In the genomic region with DNA sequence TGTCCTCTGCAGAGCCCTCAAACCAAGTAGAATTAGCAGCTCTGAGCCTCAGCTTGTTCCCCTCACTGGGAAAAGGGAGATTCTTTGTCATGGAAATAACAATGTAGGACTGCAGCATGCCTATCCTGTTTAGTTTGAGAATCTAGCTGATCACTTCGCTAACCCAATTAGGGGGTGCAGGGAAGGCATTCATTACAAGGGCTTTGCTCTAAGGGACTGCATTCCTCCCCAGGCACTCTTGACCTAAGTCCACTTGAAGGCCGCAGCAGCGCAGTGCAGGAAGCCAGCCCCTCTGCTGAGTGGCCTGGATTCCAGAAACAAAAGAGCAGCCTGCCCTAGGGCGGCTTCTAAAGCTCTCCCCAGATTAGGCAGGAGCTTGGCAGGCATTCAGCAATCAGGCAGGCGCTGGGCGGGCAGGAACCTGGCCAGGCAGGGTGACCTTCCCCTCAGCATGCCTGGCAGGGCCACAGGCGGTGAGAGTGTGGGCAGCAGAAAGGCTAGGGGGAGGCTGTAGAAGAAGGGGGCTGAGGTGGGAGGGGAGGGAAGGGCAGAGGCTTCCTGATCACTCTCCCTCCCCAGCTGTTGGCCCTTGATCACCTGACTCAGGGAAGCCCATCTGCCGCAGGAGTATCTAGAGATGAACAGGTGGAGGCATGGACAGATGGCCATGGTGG, we compare ENCODE assay signal across 8 cellular contexts. TPM values are rescaled to one million over a fixed set of nuclear protein-coding genes. Genes with fewer than 3 reads are reported as not detected.
A peak's percentile ranks its signal among the peaks of the same experiment; 100 is the strongest.
DNase-seq lines count a peak whose midpoint lies in the region; ATAC-seq, FAIRE-seq and TF ChIP-seq lines count a peak whose summit lies in the region.

No MANE protein-coding gene starts in this region.

- TF ChIP-seq CTCF in RWPE1 (conservative IDR thresholded peaks at IDR 0.05; ENCODE audit: low read depth) (no peak), osteocyte (IDR thresholded peaks at IDR 0.05) (no peak), CD14-positive monocyte (IDR thresholded peaks at IDR 0.05) (no peak)

- CTCF ChIA-PET in RWPE1 (lab: Yijun Ruan, JAX), result interaction anchor here (0.6 to 1.3 kb wide), 2 partner anchors 20 to 57 kb away, joined by 3 to 7 read pairs; no protein-coding TSS in a partner anchor

- peaks cover 2% of the 10 kb centered on the region for H3K36me3 Mint-ChIP-seq in osteocyte (ENCODE audit: unreplicated experiment)
- no peaks in the 10 kb centered on the region for H3K36me3 Mint-ChIP-seq in CD14-positive monocyte

- peak overlapping the region; percentile 40 for H3K4me3 Mint-ChIP-seq in osteocyte (ENCODE audit: unreplicated experiment)
- H3K4me3 Mint-ChIP-seq in CD14-positive monocyte, result no peak overlapping the region

- H3K27ac Mint-ChIP-seq in osteocyte (ENCODE audit: unreplicated experiment) (peak overlapping the region; percentile 83), CD14-positive monocyte (no peak overlapping the region)

- POLR2A ChIA-PET in RWPE1 (lab: Yijun Ruan, JAX; ENCODE audit: low non-redundant PET), result interaction anchor here (0.8 to 1.0 kb wide), 2 partner anchors 25 to 42 kb away, joined by 3 read pairs; a partner anchor contains a TSS

- H3K27ac ChIP-seq in RWPE1, result peak overlapping the region; percentile 59

- H3K4me1 Mint-ChIP-seq in osteocyte (ENCODE audit: unreplicated experiment) (peaks cover 27% of the 10 kb centered on the region), CD14-positive monocyte (no peaks in the 10 kb centered on the region)

- H3K9me3 Mint-ChIP-seq in osteocyte (ENCODE audit: unreplicated experiment) (no peaks in the 10 kb centered on the region), CD14-positive monocyte (no peaks in the 10 kb centered on the region)

- no peak for ATAC-seq in GM19023 (IDR thresholded peaks at IDR 0.05; ENCODE audit: unreplicated experiment)

- H3K27me3 Mint-ChIP-seq in osteocyte (ENCODE audit: unreplicated experiment) (no peaks in the 10 kb centered on the region), CD14-positive monocyte (ENCODE audit: low read depth in 3 of 3) (peaks cover 0 to 6% (median 0%) of the 10 kb centered on the region in 3 donors)

- DNase-seq in EH (ENCODE audit: low read depth), result peak; percentile 54
- DNase-seq in RWPE1 (ENCODE audit: low spot score), result peak; percentile 47
- peak in 34 of 42 donors; percentile 10 to 69 (median 42) for DNase-seq in head of caudate nucleus
- DNase-seq in osteocyte (ENCODE audit: extremely low spot score, unreplicated experiment), result no peak
- no peak for DNase-seq in GM19239 (ENCODE audit: insufficient read length, low spot score)
- DNase-seq in activated CD4-positive, alpha-beta T cell treated with anti-CD3 and anti-CD28 coated beads, Interleukin-2, amount 50 U/mL, for 4 hours, result no peak
- DNase-seq in CD14-positive monocyte (ENCODE audit: low spot score), result no peak

- no peak for FAIRE-seq in GM19239 (lab: Jason Lieb, UNC)

- intact Hi-C loops in head of caudate nucleus (cut with DNase I) (no loop called here), CD14-positive monocyte (cut with micrococcal nuclease) (no loop called here)

RNA-seq across cellular contexts. Expression of a gene that starts 24.8 kb away (rescaled TPM):
- 8.2 and 8.4 TPM in 2 replicates for total RNA-seq in osteocyte
- polyA plus RNA-seq in CD14-positive monocyte, result not detected

RNA-seq across cellular contexts. Expression of a gene that starts 58.2 kb away (rescaled TPM):
- total RNA-seq in osteocyte, result not detected in 2 replicates
- polyA plus RNA-seq in CD14-positive monocyte, result not detected

Comparison
In these comparisons a context has a peak if more than half of its experiments do, and no peak if none do; other contexts are left out.
1. DNase-seq: peak in EH (single experiment), RWPE1 (single experiment) and head of caudate nucleus (34 of 42); none in osteocyte (single experiment), GM19239 (single experiment), activated CD4-positive, alpha-beta T cell treated with anti-CD3 and anti-CD28 coated beads, Interleukin-2, amount 50 U/mL, for 4 hours (0 of 2) and CD14-positive monocyte (single experiment).